In genomic region chr19:29545447-29545846, GRCh38 we compare ENCODE assay signal across 5 cellular contexts. TPM values are rescaled to one million over a fixed set of nuclear protein-coding genes. Genes with fewer than 3 reads are reported as not detected.
"Had no signal": no experiment of that assay in that cellular context is flagged by ENCODE, and none has a peak within 500 bp of the region (broad histone marks: within the 10 kb centered on the region; RNA-seq: fewer than 3 reads in every experiment).

No MANE protein-coding gene starts in this region.

RNA-seq across cellular contexts. Expression of gene VSTM2B, which starts 19.7 kb away (rescaled TPM):
- total RNA-seq: HepG2, HT-29, HT1080, IMR-90 had no signal
- polyA plus RNA-seq: HepG2, IgD-negative memory B cell, IMR-90 had no signal
